In genomic region chr22:36913431-36914382, GRCh38 we compare ENCODE assay signal across 1 cellular context.
TF ChIP-seq lines count a peak whose summit lies in the region.

Gene CSF2RB (plus strand): TSS chr22:36913628. CDS start chr22:36922208, 8,580 bp downstream.

TF ChIP-seq in K562, 482 proteins besides CTCF, POLR2A, EP300 and RAD21 (continued from another document):
- TF ChIP-seq TFE3 (CRISPR knock-in tag; IDR thresholded peaks at IDR 0.05) (peak; percentile 89), CBX5 (IDR thresholded peaks at IDR 0.05; ENCODE audit: borderline replicate concordance, low read depth) (no peak), ATF7 (IDR thresholded peaks at IDR 0.05) (peak; percentile 74), L3MBTL2 (IDR thresholded peaks at IDR 0.05) (0 out of 2 replicates have a peak, but pooled peaks have one; percentile 15), ZFP36 (IDR thresholded peaks at IDR 0.05; ENCODE audit: low read depth, low read length, partially characterized antibody) (peak; percentile 89), ZNF3 (CRISPR knock-in tag; IDR thresholded peaks at IDR 0.05) (no peak), CREB3 (tag; conservative IDR thresholded peaks at IDR 0.05; ENCODE audit: low read depth) (no peak), FOXJ3 (CRISPR knock-in tag; IDR thresholded peaks at IDR 0.05) (no peak), ZNF407 (IDR thresholded peaks at IDR 0.05; ENCODE audit: low read depth) (no peak), ZNF696 (CRISPR knock-in tag; conservative IDR thresholded peaks at IDR 0.05) (no peak), STAG1 (CRISPR knock-in tag; IDR thresholded peaks at IDR 0.05; ENCODE audit: borderline replicate concordance) (no peak), ZFX (CRISPR knock-in tag; IDR thresholded peaks at IDR 0.05) (peak; percentile 29; the same call in 1 of the 2 replicates), SPI1 (IDR thresholded peaks at IDR 0.05; ENCODE audit: borderline replicate concordance, low read depth, low read length) (no peak), NRF1 (conservative IDR thresholded peaks at IDR 0.05 in 1 of 2, IDR thresholded peaks at IDR 0.05 in 1 of 2) (no peak), GABPB1 (CRISPR knock-in tag; IDR thresholded peaks at IDR 0.05) (0 out of 2 replicates have a peak, but pooled peaks have one; percentile 30), LCOR (CRISPR knock-in tag; IDR thresholded peaks at IDR 0.05) (no peak), ZNF174 (CRISPR knock-in tag; IDR thresholded peaks at IDR 0.05) (no peak), USF2 (CRISPR knock-in tag; IDR thresholded peaks at IDR 0.05) (0 out of 2 replicates have a peak, but pooled peaks have one; percentile 21), KDM2B (CRISPR knock-in tag; IDR thresholded peaks at IDR 0.05) (no peak), HCFC1 (IDR thresholded peaks at IDR 0.05; ENCODE audit: low read depth, low read length) (no peak), USF1 (CRISPR knock-in tag; IDR thresholded peaks at IDR 0.05) (peak; percentile 47; the same call in 1 of the 2 replicates), ETV6 (IDR thresholded peaks at IDR 0.05; ENCODE audit: borderline replicate concordance in 1 of 2, low read depth in 2 of 2, low read length in 1 of 2) (peak; percentile 68 to 91; a peak in 3 of 4 replicates), ETV6 (CRISPR knock-in tag; IDR thresholded peaks at IDR 0.05; ENCODE audit: borderline replicate concordance) (no peak), CUX1 (CRISPR knock-in tag; IDR thresholded peaks at IDR 0.05) (no peak), BDP1 (IDR thresholded peaks at IDR 0.05; ENCODE audit: insufficient read depth, insufficient read length) (no peak), ZNF408 (CRISPR knock-in tag; IDR thresholded peaks at IDR 0.05; ENCODE audit: low read depth) (no peak), POLR2G (IDR thresholded peaks at IDR 0.05; ENCODE audit: low read depth, low read length) (no peak), ZNF165 (CRISPR knock-in tag; IDR thresholded peaks at IDR 0.05; ENCODE audit: borderline replicate concordance) (no peak), ZNF239 (CRISPR knock-in tag; IDR thresholded peaks at IDR 0.05) (no peak), RAD51 (IDR thresholded peaks at IDR 0.05; ENCODE audit: borderline replicate concordance, low read depth) (peak; percentile 47; the same call in 1 of the 2 replicates), BHLHE40 (IDR thresholded peaks at IDR 0.05; ENCODE audit: low read length) (peak; percentile 84)
